Comparison of ENCODE assay signal across 1 cellular context in the genomic region with DNA sequence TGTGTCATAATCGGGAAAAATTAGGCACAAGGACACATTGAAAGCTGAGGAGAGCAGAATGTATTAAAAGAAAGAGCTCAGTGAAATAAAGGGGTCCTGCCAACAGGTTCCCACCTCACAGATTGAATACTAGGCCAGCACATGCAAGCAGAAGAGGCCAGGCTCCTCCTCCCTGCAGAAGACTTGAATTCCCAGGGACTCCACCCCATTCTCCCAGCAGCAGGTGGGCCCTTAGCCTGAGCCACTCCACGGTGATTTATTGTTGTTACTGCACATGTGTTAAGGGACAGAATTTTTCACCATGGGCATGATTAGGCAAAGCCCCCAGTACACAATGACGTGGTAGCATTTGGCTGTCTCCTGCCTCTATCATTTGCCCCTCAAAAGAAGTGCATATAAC.
TF ChIP-seq lines count a peak whose summit lies in the region.

No MANE protein-coding gene starts in this region.

TF ChIP-seq in WTC11, 78 proteins besides CTCF, POLR2A, EP300 and RAD21 (continued from another document):
- TF ChIP-seq, protein P1, sequence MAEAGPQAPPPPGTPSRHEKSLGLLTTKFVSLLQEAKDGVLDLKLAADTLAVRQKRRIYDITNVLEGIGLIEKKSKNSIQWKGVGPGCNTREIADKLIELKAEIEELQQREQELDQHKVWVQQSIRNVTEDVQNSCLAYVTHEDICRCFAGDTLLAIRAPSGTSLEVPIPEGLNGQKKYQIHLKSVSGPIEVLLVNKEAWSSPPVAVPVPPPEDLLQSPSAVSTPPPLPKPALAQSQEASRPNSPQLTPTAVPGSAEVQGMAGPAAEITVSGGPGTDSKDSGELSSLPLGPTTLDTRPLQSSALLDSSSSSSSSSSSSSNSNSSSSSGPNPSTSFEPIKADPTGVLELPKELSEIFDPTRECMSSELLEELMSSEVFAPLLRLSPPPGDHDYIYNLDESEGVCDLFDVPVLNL (CRISPR knock-in tag; IDR thresholded peaks at IDR 0.05; ENCODE audit: borderline replicate concordance, low read depth) = no peak
- TF ChIP-seq ELF4 (CRISPR knock-in tag; IDR thresholded peaks at IDR 0.05; ENCODE audit: low read depth) = no peak
- TF ChIP-seq, protein P2, sequence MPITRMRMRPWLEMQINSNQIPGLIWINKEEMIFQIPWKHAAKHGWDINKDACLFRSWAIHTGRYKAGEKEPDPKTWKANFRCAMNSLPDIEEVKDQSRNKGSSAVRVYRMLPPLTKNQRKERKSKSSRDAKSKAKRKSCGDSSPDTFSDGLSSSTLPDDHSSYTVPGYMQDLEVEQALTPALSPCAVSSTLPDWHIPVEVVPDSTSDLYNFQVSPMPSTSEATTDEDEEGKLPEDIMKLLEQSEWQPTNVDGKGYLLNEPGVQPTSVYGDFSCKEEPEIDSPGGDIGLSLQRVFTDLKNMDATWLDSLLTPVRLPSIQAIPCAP (CRISPR knock-in tag; IDR thresholded peaks at IDR 0.05) = no peak
- TF ChIP-seq, protein P3, sequence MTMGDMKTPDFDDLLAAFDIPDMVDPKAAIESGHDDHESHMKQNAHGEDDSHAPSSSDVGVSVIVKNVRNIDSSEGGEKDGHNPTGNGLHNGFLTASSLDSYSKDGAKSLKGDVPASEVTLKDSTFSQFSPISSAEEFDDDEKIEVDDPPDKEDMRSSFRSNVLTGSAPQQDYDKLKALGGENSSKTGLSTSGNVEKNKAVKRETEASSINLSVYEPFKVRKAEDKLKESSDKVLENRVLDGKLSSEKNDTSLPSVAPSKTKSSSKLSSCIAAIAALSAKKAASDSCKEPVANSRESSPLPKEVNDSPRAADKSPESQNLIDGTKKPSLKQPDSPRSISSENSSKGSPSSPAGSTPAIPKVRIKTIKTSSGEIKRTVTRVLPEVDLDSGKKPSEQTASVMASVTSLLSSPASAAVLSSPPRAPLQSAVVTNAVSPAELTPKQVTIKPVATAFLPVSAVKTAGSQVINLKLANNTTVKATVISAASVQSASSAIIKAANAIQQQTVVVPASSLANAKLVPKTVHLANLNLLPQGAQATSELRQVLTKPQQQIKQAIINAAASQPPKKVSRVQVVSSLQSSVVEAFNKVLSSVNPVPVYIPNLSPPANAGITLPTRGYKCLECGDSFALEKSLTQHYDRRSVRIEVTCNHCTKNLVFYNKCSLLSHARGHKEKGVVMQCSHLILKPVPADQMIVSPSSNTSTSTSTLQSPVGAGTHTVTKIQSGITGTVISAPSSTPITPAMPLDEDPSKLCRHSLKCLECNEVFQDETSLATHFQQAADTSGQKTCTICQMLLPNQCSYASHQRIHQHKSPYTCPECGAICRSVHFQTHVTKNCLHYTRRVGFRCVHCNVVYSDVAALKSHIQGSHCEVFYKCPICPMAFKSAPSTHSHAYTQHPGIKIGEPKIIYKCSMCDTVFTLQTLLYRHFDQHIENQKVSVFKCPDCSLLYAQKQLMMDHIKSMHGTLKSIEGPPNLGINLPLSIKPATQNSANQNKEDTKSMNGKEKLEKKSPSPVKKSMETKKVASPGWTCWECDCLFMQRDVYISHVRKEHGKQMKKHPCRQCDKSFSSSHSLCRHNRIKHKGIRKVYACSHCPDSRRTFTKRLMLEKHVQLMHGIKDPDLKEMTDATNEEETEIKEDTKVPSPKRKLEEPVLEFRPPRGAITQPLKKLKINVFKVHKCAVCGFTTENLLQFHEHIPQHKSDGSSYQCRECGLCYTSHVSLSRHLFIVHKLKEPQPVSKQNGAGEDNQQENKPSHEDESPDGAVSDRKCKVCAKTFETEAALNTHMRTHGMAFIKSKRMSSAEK (CRISPR knock-in tag; IDR thresholded peaks at IDR 0.05; ENCODE audit: borderline replicate concordance) = no peak
- TF ChIP-seq NR3C1 (CRISPR knock-in tag; conservative IDR thresholded peaks at IDR 0.05; ENCODE audit: low read depth) = no peak
- no peak for TF ChIP-seq KAT7 (CRISPR knock-in tag; IDR thresholded peaks at IDR 0.05; ENCODE audit: borderline replicate concordance)
- TF ChIP-seq, protein P4, sequence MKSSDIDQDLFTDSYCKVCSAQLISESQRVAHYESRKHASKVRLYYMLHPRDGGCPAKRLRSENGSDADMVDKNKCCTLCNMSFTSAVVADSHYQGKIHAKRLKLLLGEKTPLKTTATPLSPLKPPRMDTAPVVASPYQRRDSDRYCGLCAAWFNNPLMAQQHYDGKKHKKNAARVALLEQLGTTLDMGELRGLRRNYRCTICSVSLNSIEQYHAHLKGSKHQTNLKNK (CRISPR knock-in tag; IDR thresholded peaks at IDR 0.05) = no peak
- TF ChIP-seq, protein P5, sequence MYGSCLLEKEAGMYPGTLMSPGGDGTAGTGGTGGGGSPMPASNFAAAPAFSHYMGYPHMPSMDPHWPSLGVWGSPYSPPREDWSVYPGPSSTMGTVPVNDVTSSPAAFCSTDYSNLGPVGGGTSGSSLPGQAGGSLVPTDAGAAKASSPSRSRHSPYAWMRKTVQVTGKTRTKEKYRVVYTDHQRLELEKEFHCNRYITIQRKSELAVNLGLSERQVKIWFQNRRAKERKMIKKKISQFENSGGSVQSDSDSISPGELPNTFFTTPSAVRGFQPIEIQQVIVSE (CRISPR knock-in tag; IDR thresholded peaks at IDR 0.05; ENCODE audit: borderline replicate concordance) = no peak
- TF ChIP-seq, protein P6, sequence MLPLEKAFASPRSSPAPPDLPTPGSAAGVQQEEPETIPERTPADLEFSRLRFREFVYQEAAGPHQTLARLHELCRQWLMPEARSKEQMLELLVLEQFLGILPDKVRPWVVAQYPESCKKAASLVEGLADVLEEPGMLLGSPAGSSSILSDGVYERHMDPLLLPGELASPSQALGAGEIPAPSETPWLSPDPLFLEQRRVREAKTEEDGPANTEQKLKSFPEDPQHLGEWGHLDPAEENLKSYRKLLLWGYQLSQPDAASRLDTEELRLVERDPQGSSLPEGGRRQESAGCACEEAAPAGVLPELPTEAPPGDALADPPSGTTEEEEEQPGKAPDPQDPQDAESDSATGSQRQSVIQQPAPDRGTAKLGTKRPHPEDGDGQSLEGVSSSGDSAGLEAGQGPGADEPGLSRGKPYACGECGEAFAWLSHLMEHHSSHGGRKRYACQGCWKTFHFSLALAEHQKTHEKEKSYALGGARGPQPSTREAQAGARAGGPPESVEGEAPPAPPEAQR (CRISPR knock-in tag; IDR thresholded peaks at IDR 0.05) = no peak
- no peak for TF ChIP-seq PRRX2 (CRISPR knock-in tag; IDR thresholded peaks at IDR 0.05)
- TF ChIP-seq OVOL2 (CRISPR knock-in tag; IDR thresholded peaks at IDR 0.05; ENCODE audit: borderline replicate concordance) = no peak
- TF ChIP-seq NFYB (CRISPR knock-in tag; conservative IDR thresholded peaks at IDR 0.05; ENCODE audit: low read depth) = no peak
TF ChIP-seq in WTC11: peak in this region for 0.
